In the genomic region with DNA sequence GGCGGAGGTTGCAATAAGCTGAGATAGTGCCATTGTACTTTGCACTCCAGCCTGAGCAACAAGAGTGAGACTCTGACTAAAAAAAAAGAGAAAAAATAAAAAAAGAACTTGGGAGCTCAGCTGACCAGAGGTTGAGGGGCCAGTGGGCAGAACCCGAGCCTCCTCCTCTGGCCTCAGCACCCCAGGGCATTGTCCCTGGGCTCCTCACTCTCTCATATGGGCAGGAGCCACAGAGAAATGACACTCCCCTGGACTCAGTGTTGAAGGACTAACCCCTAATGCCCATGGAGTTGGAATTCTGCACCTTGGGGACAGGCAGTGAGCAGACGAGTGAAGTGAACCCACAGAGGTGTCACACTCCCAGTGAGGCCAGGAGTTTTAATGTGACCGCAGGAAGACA, we compare ENCODE assay signal across 38 cellular contexts. TPM values are rescaled to one million over a fixed set of nuclear protein-coding genes. Genes with fewer than 3 reads are reported as not detected.
"Had no signal": no experiment of that assay in that cellular context is flagged by ENCODE, and none has a peak within 500 bp of the region (broad histone marks: within the 10 kb centered on the region; RNA-seq: fewer than 3 reads in every experiment).

No MANE protein-coding gene starts in this region.

- ATAC-seq: activated CD4-positive, CD25-positive, alpha-beta regulatory T cell treated with anti-CD3 and anti-CD28 coated beads, Interleukin-2, amount 50 U/mL, for 24 hours; activated CD8-positive, alpha-beta T cell treated with anti-CD3 and anti-CD28 coated beads for 36 hours; activated T-cell treated with anti-CD3 and anti-CD28 coated beads, Interleukin-2, amount 50 U/mL, for 4 hours; activated T-helper 17 cell treated with anti-CD3 and anti-CD28 coated beads, Interleukin-2, amount 50 U/mL, for 72 hours; gastroesophageal sphincter; T-helper 17 cell had no signal

- DNase-seq: activated B cell treated with CpG ODN at 0.5 μM for 24 hours; activated CD4-positive, alpha-beta T cell treated with anti-CD3 and anti-CD28 coated beads for 48 hours; activated CD4-positive, alpha-beta T cell treated with anti-CD3 and anti-CD28 coated beads, Interleukin-2, amount 50 U/mL, for 1 hour; activated CD4-positive, alpha-beta T cell treated with anti-CD3 and anti-CD28 coated beads, Interleukin-2, amount 50 U/mL, for 48 hours; activated CD8-positive, alpha-beta memory T cell treated with anti-CD3 and anti-CD28 coated beads for 24 hours; activated CD8-positive, alpha-beta T cell treated with anti-CD3 and anti-CD28 coated beads for 36 hours; activated effector memory CD4-positive, alpha-beta T cell treated with Interleukin-2 at 50 U/mL for 16 hours; activated gamma-delta T cell treated with Interleukin-2 at 50 U/mL for 16 hours; activated naive CD4-positive, alpha-beta T cell treated with anti-CD3 and anti-CD28 coated beads, Interleukin-2, amount 50 U/mL, for 16 hours; activated naive CD4-positive, alpha-beta T cell treated with Interleukin-2 at 50 U/mL for 16 hours; activated T-cell treated with anti-CD3 and anti-CD28 coated beads, Interleukin-2, amount 50 U/mL, for 4 hours; amniotic stem cell; brain microvascular endothelial cell; cortex of kidney; dermis blood vessel endothelial cell; effector CD8-positive, alpha-beta T cell; esophagus squamous epithelium; foreskin melanocyte; T-helper 1 cell; T-helper 17 cell; T1000; WERI-Rb-1 had no signal

- H3K4me3 Mint-ChIP-seq: activated B cell treated with CpG ODN at 0.5 μM for 24 hours; activated CD8-positive, alpha-beta T cell treated with anti-CD3 and anti-CD28 coated beads for 36 hours; activated naive CD8-positive, alpha-beta T cell; activated T-cell treated with anti-CD3 and anti-CD28 coated beads, Interleukin-2, amount 50 U/mL, for 4 hours; activated T-helper 17 cell treated with anti-CD3 and anti-CD28 coated beads, Interleukin-2, amount 50 U/mL, for 72 hours; central memory CD8-positive, alpha-beta T cell; T-helper 17 cell; T-helper 2 cell treated with Interferon-gamma antibody and Interleukin-4, amounts not matched to agents 5 μg/mL and 100 μg/mL, for 36 hours had no signal

- H3K27ac ChIP-seq: brain microvascular endothelial cell, epithelial cell of prostate, esophagus squamous epithelium, gastroesophageal sphincter, WERI-Rb-1 had no signal

- H3K27ac Mint-ChIP-seq: activated B cell treated with CpG ODN at 0.5 μM for 24 hours; activated CD8-positive, alpha-beta T cell treated with anti-CD3 and anti-CD28 coated beads for 36 hours; activated naive CD8-positive, alpha-beta T cell; activated T-helper 17 cell treated with anti-CD3 and anti-CD28 coated beads, Interleukin-2, amount 50 U/mL, for 72 hours; T-helper 17 cell; T-helper 2 cell treated with Interferon-gamma antibody and Interleukin-4, amounts not matched to agents 5 μg/mL and 100 μg/mL, for 36 hours had no signal

- H3K9me3 Mint-ChIP-seq: activated B cell treated with CpG ODN at 0.5 μM for 24 hours; activated CD8-positive, alpha-beta T cell treated with anti-CD3 and anti-CD28 coated beads for 36 hours; activated T-cell treated with anti-CD3 and anti-CD28 coated beads, Interleukin-2, amount 50 U/mL, for 4 hours; activated T-helper 17 cell treated with anti-CD3 and anti-CD28 coated beads, Interleukin-2, amount 50 U/mL, for 72 hours; central memory CD8-positive, alpha-beta T cell; T-helper 2 cell treated with Interferon-gamma antibody and Interleukin-4, amounts not matched to agents 5 μg/mL and 100 μg/mL, for 36 hours had no signal

- H3K36me3 Mint-ChIP-seq: activated naive CD8-positive, alpha-beta T cell had no signal

- H3K9me3 ChIP-seq: esophagus squamous epithelium, gastroesophageal sphincter had no signal

- H3K36me3 ChIP-seq: brain microvascular endothelial cell, esophagus squamous epithelium, gastroesophageal sphincter, WERI-Rb-1 had no signal

- H3K4me3 ChIP-seq: esophagus squamous epithelium, gastroesophageal sphincter had no signal

RNA-seq across cellular contexts. Expression of a gene that starts 5.8 kb away (rescaled TPM):
- total RNA-seq: activated B cell treated with CpG ODN at 0.5 μM for 24 hours; activated CD8-positive, alpha-beta T cell treated with anti-CD3 and anti-CD28 coated beads for 36 hours; activated T-cell treated with anti-CD3 and anti-CD28 coated beads, Interleukin-2, amount 50 U/mL, for 4 hours; activated T-helper 17 cell treated with anti-CD3 and anti-CD28 coated beads, Interleukin-2, amount 50 U/mL, for 72 hours; bronchial epithelial cell; cardiac septum; dermis blood vessel endothelial cell; endothelial cell of umbilical vein; esophagus squamous epithelium; fibroblast of lung; fibroblast of villous mesenchyme; gastroesophageal sphincter; glomerular endothelial cell; T-helper 17 cell had no signal
- polyA plus RNA-seq: adipose tissue, endothelial cell of umbilical vein, esophagus, fibroblast of lung had no signal

RNA-seq across cellular contexts. Expression of a gene that starts 38.4 kb away (rescaled TPM):
- total RNA-seq: activated B cell treated with CpG ODN at 0.5 μM for 24 hours; activated T-cell treated with anti-CD3 and anti-CD28 coated beads, Interleukin-2, amount 50 U/mL, for 4 hours; activated T-helper 17 cell treated with anti-CD3 and anti-CD28 coated beads, Interleukin-2, amount 50 U/mL, for 72 hours; astrocyte; bronchial epithelial cell; dermis blood vessel endothelial cell; endothelial cell of umbilical vein; esophagus squamous epithelium; fibroblast of lung; fibroblast of villous mesenchyme; gastroesophageal sphincter; glomerular endothelial cell had no signal
- polyA plus RNA-seq: endothelial cell of umbilical vein, fibroblast of lung had no signal
